In genomic region chr3:45653205-45653604, GRCh38 we compare ENCODE assay signal across 1 cellular context.
TF ChIP-seq lines count a peak whose summit lies in the region.

No MANE protein-coding gene starts in this region.

TF ChIP-seq in IMR-90, 13 proteins besides CTCF, POLR2A, EP300 and RAD21:
- TF ChIP-seq USF2 (IDR thresholded peaks at IDR 0.05; ENCODE audit: low read depth, low read length), result no peak
- TF ChIP-seq FOS (IDR thresholded peaks at IDR 0.05; ENCODE audit: low read depth, low read length), result no peak
- no peak for TF ChIP-seq NFE2L2 (IDR thresholded peaks at IDR 0.05; ENCODE audit: low read depth, low read length)
- TF ChIP-seq CHD1 (IDR thresholded peaks at IDR 0.05; ENCODE audit: low read depth, low read length), result no peak
- TF ChIP-seq ELK1 (IDR thresholded peaks at IDR 0.05; ENCODE audit: borderline replicate concordance, low read depth, low read length), result no peak
- no peak for TF ChIP-seq MAFK (IDR thresholded peaks at IDR 0.05; ENCODE audit: low read depth, low read length)
- no peak for TF ChIP-seq MXI1 (IDR thresholded peaks at IDR 0.05; ENCODE audit: borderline replicate concordance, low read depth, low read length)
- no peak for TF ChIP-seq CEBPB (IDR thresholded peaks at IDR 0.05; ENCODE audit: low read depth, low read length)
- no peak for TF ChIP-seq RFX5 (IDR thresholded peaks at IDR 0.05; ENCODE audit: low read depth, low read length)
- TF ChIP-seq RCOR1 (IDR thresholded peaks at IDR 0.05; ENCODE audit: insufficient replicate concordance, low read length), result no peak
- no peak for TF ChIP-seq MAZ (IDR thresholded peaks at IDR 0.05; ENCODE audit: borderline replicate concordance, low read depth, low read length)
- TF ChIP-seq SMC3 (IDR thresholded peaks at IDR 0.05; ENCODE audit: low read depth, low read length), result no peak
- TF ChIP-seq BHLHE40 (IDR thresholded peaks at IDR 0.05; ENCODE audit: low read depth, low read length), result no peak
